1 cellular context compared by ENCODE assay signal in genomic region chr11:75721852-75722668, GRCh38.
TF ChIP-seq lines count a peak whose summit lies in the region.

No MANE protein-coding gene starts in this region.

TF ChIP-seq in IMR-90, 13 proteins besides CTCF, POLR2A, EP300 and RAD21 (continued from another document):
- no peak for TF ChIP-seq MAFK (IDR thresholded peaks at IDR 0.05; ENCODE audit: low read depth, low read length)
